8 cellular contexts compared by ENCODE assay signal in genomic region chr1:27321813-27322568, GRCh38. TPM values are rescaled to one million over a fixed set of nuclear protein-coding genes. Genes with fewer than 3 reads are reported as not detected.
A peak's percentile ranks its signal among the peaks of the same experiment; 100 is the strongest.
DNase-seq lines count a peak whose midpoint lies in the region; ATAC-seq and TF ChIP-seq lines count a peak whose summit lies in the region.

Gene TMEM222, plus strand, starts transcription at chr1:27322163. Its CDS starts 35 bp downstream, at chr1:27322198.

- H3K27me3 Mint-ChIP-seq in immature natural killer cell (ENCODE audit: low read depth in 3 of 3), result peaks cover 0 to 18% (median 5%) of the 10 kb centered on the region in 3 donors

- peak within 1 kb of the TSS; percentile 100 for H3K4me3 ChIP-seq in AG10803 (ENCODE audit: low read length)

- DNase-seq in AG10803 (ENCODE audit: low read depth) (peak; percentile 97), NCI-H345 treated with DMSO at 0.1 percent for 48 hours (lab: John Stamatoyannopoulos, UW; ENCODE audit: unreplicated experiment) (peak; percentile 92), caudate nucleus (lab: John Stamatoyannopoulos, UW) (peak; percentile 42 to 99 (median 97)), immature natural killer cell (peak; percentile 96 to 97 (median 97)), smooth muscle cell of the brain vasculature (ENCODE audit: low read depth, low spot score) (peak; percentile 91)
- DNase-seq in activated CD4-positive, CD25-positive, alpha-beta regulatory T cell (lab: John Stamatoyannopoulos, UW), result peak; percentile 93 to 98 (median 96)

- peak within 1 kb of the TSS; percentile 80 for H3K27ac ChIP-seq in caudate nucleus (ENCODE audit: low read depth, low read length)

- peaks cover 0 to 15% (median 0%) of the 10 kb centered on the region in 3 donors for H3K36me3 Mint-ChIP-seq in immature natural killer cell

- H3K4me3 Mint-ChIP-seq in immature natural killer cell, result peak within 1 kb of the TSS; percentile 94 to 97 (median 96)

- H3K4me1 Mint-ChIP-seq in immature natural killer cell, result peaks cover 49 to 55% of the 10 kb centered on the region in 2 donors

- H3K27ac Mint-ChIP-seq in immature natural killer cell, result peak within 1 kb of the TSS; percentile 93 to 97 (median 95)

- ATAC-seq in GM19035 (IDR thresholded peaks at IDR 0.05; ENCODE audit: unreplicated experiment) (peak; percentile 93), HG03342 (IDR thresholded peaks at IDR 0.05; ENCODE audit: unreplicated experiment) (peak; percentile 93)

- H3K9me3 Mint-ChIP-seq in immature natural killer cell, result peaks cover 0 to 2% (median 0%) of the 10 kb centered on the region in 6 donors

- TF ChIP-seq CTCF in AG10803 (conservative IDR thresholded peaks at IDR 0.05; ENCODE audit: low read length), result no peak

RNA-seq across cellular contexts. Expression of gene TMEM222, which starts in this region (rescaled TPM):
- 10 to 100 TPM; 56.0 to 99.3 (median 69.8) TPM for polyA plus RNA-seq in immature natural killer cell

Comparison
In these comparisons a context has a peak if more than half of its experiments do, and no peak if none do; other contexts are left out.
1. Peak in every context shown above with its lines: DNase-seq, ATAC-seq, H3K4me3 ChIP-seq and H3K27ac ChIP-seq.